In the genomic region with DNA sequence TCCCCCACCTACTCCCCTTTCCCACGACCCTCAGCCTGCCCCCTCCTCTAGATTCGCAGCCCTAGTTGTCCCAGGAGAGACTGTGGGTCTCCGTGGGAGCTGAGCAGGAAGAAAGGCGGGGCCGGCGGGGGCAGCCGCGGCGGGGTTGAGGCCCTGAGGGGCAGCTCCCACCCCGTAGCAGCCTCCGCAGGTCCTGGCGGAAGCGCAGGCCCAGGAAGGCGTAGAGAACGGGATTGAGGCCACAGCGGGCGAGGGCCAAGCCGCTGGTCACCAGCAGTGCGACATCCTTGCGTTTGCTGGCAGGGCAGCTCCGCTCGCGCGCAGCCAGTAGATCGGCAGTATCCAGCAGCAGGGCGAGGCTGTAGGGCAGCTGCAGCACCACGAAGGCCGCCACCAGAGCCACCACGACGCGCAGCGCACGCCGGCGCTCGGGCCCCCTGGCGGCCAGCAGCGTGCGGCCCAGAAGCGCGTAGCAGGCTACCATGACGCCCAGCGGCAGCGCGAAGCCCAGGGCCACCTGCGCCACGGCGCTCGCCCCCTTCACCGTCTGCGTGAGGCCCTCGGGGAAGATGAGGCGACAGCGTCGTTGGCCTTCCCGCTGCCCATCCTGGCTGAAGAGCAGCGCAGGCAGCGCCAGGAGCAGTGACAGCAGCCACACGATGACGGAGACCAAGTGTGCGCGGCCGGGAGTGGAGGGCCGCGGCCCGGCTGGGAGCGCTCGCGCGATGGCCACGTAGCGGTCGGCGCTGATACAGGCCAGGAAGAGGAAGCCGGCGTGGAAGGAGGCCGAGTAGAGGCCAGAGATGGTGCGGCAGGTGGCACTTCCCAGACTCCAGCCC, we compare ENCODE assay signal across 1 cellular context.
TF ChIP-seq lines count a peak whose summit lies in the region.

No MANE protein-coding gene starts in this region.

TF ChIP-seq in IMR-90, 13 proteins besides CTCF, POLR2A, EP300 and RAD21:
- TF ChIP-seq MAZ (IDR thresholded peaks at IDR 0.05; ENCODE audit: borderline replicate concordance, low read depth, low read length), result peak; percentile 67; the same call in 1 of the 2 replicates
- no peak for TF ChIP-seq CHD1 (IDR thresholded peaks at IDR 0.05; ENCODE audit: low read depth, low read length)
- TF ChIP-seq NFE2L2 (IDR thresholded peaks at IDR 0.05; ENCODE audit: low read depth, low read length), result no peak
- peak; percentile 79 for TF ChIP-seq SMC3 (IDR thresholded peaks at IDR 0.05; ENCODE audit: low read depth, low read length)
- TF ChIP-seq, protein P1, sequence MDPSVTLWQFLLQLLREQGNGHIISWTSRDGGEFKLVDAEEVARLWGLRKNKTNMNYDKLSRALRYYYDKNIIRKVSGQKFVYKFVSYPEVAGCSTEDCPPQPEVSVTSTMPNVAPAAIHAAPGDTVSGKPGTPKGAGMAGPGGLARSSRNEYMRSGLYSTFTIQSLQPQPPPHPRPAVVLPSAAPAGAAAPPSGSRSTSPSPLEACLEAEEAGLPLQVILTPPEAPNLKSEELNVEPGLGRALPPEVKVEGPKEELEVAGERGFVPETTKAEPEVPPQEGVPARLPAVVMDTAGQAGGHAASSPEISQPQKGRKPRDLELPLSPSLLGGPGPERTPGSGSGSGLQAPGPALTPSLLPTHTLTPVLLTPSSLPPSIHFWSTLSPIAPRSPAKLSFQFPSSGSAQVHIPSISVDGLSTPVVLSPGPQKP (IDR thresholded peaks at IDR 0.05; ENCODE audit: borderline replicate concordance, low read depth, low read length), result no peak
- TF ChIP-seq, protein P2, sequence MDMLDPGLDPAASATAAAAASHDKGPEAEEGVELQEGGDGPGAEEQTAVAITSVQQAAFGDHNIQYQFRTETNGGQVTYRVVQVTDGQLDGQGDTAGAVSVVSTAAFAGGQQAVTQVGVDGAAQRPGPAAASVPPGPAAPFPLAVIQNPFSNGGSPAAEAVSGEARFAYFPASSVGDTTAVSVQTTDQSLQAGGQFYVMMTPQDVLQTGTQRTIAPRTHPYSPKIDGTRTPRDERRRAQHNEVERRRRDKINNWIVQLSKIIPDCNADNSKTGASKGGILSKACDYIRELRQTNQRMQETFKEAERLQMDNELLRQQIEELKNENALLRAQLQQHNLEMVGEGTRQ (IDR thresholded peaks at IDR 0.05; ENCODE audit: low read depth, low read length), result no peak
- TF ChIP-seq MXI1 (IDR thresholded peaks at IDR 0.05; ENCODE audit: borderline replicate concordance, low read depth, low read length), result peak; percentile 84
- peak; percentile 16; the same call in 1 of the 2 replicates for TF ChIP-seq BHLHE40 (IDR thresholded peaks at IDR 0.05; ENCODE audit: low read depth, low read length)
- TF ChIP-seq RFX5 (IDR thresholded peaks at IDR 0.05; ENCODE audit: low read depth, low read length), result no peak
- TF ChIP-seq MAFK (IDR thresholded peaks at IDR 0.05; ENCODE audit: low read depth, low read length), result no peak
